In genomic region chr19:40776364-40776763, GRCh38 we compare ENCODE assay signal across 2 cellular contexts.
TF ChIP-seq lines count a peak whose summit lies in the region.

No MANE protein-coding gene starts in this region.

TF ChIP-seq in A549, 52 proteins besides CTCF, POLR2A, EP300 and RAD21:
- TF ChIP-seq ZC3H11A (IDR thresholded peaks at IDR 0.05) = no peak
- TF ChIP-seq BHLHE40 (IDR thresholded peaks at IDR 0.05; ENCODE audit: low read depth, low read length) = no peak

TF ChIP-seq in K562, 482 proteins besides CTCF, POLR2A, EP300 and RAD21:
- TF ChIP-seq NR0B1 (IDR thresholded peaks at IDR 0.05; ENCODE audit: partially characterized antibody) = no peak
- no peak for TF ChIP-seq FOXM1 (IDR thresholded peaks at IDR 0.05; ENCODE audit: low read depth)
- no peak for TF ChIP-seq FOXM1 (CRISPR knock-in tag; IDR thresholded peaks at IDR 0.05; ENCODE audit: low read depth)
- no peak for TF ChIP-seq HEY1 (CRISPR knock-in tag; IDR thresholded peaks at IDR 0.05; ENCODE audit: borderline replicate concordance)
- TF ChIP-seq ZNF121 (CRISPR knock-in tag; conservative IDR thresholded peaks at IDR 0.05) = 0 out of 2 replicates have a peak, but pooled peaks have one; percentile 30
